Comparison of ENCODE assay signal across 1 cellular context in genomic region chr4:129043523-129043922, GRCh38.
TF ChIP-seq lines count a peak whose summit lies in the region.

No MANE protein-coding gene starts in this region.

TF ChIP-seq in GM23338, 12 proteins besides CTCF, POLR2A, EP300 and RAD21 (continued from another document):
- TF ChIP-seq REST (IDR thresholded peaks at IDR 0.05; ENCODE audit: unreplicated experiment) = no peak
- TF ChIP-seq NANOG (IDR thresholded peaks at IDR 0.05; ENCODE audit: borderline replicate concordance) = no peak
- no peak for TF ChIP-seq ZNF462 (CRISPR knock-in tag; IDR thresholded peaks at IDR 0.05)
- TF ChIP-seq STAT1 (IDR thresholded peaks at IDR 0.05; ENCODE audit: unreplicated experiment) = no peak
